8 cellular contexts compared by ENCODE assay signal in the genomic region with DNA sequence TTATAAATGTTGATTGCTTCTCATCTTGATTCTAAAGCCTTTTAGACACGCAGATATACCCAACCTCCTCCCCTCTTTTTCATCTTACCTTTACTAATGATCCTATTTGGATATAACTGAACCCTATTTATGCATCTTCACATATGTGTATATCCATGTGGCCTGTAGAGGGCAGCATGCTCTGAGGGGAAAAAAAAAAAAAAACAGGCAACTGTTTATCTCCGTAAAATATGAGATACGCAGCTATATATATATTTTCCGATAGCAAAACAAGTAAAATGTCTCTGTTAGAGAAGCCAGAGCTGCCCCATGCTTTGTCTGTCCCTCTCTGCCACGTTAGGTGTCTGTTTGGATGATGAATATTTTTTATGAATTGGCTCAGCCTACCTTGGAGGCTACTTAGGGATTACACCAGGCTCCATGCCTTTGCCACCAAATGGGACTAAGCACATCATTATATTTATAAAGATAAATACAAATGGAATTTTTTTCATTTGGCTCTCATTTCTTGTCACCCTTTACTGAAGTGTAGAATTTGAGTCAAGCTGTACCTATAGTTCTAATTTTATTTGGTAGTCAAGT.
DNase-seq lines count a peak whose midpoint lies in the region; ATAC-seq, FAIRE-seq and TF ChIP-seq lines count a peak whose summit lies in the region.

No MANE protein-coding gene starts in this region.

- TF ChIP-seq EP300 in HepG2 (IDR thresholded peaks at IDR 0.05; ENCODE audit: low read depth in 2 of 2, low read length in 2 of 2) (no peak), HepG2 (CRISPR knock-in tag; IDR thresholded peaks at IDR 0.05; ENCODE audit: borderline replicate concordance) (no peak)

- CTCF ChIA-PET in mammary epithelial cell (lab: Charles Lee; ENCODE audit: low non-redundant PET) (interaction anchor here (0.6 to 0.7 kb wide), 2 partner anchors 559 to 719 kb away, joined by 4 read pairs; no protein-coding TSS in a partner anchor), HepG2 (lab: Yijun Ruan, JAX; ENCODE audit: low intra/inter-chr PET ratio, low total read pairs) (interaction anchor here (1.2 to 2.0 kb wide), 4 partner anchors 547 to 791 kb away, joined by 5 to 11 read pairs (median 6); a partner anchor contains a TSS)

- H3K4me3 ChIP-seq in mammary epithelial cell (replicated peaks in 1 of 3; ENCODE audit: insufficient read depth in 1 of 3, low read depth in 2 of 3, low read length in 3 of 3): peak overlapping the region; percentile 28 to 42 (median 31)
- no peak overlapping the region for H3K4me3 ChIP-seq in HepG2 (replicated peaks in 1 of 3; ENCODE audit: insufficient read depth in 1 of 3, low read depth in 2 of 3, low read length in 3 of 3)
- H3K4me3 ChIP-seq in urinary bladder (ENCODE audit: low read depth, low read length): peak overlapping the region; percentile 18

- no peaks in the 10 kb centered on the region for H3K27me3 ChIP-seq in mammary epithelial cell (ENCODE audit: insufficient read depth, low read length)
- no peaks in the 10 kb centered on the region for H3K27me3 ChIP-seq in HepG2 (ENCODE audit: control insufficient read depth in 1 of 2, insufficient read depth in 2 of 2, low read length in 2 of 2)

- in situ Hi-C loops in mammary epithelial cell (cut with MboI; ENCODE audit: low sequenced_read_pairs in 2 of 2) (loop anchor here (10.0 to 25.0 kb wide), 5 partner anchors 175 to 698 kb away; a partner anchor contains a TSS), HepG2 (cut with HindIII; ENCODE audit: extremely low pct_ligation_motif_present, low pct_unique_long_range_greater_than_20kb) (loop anchor here (5.0 to 25.0 kb wide), 2 partner anchors 548 to 698 kb away; no protein-coding TSS in a partner anchor)

- H3K36me3 ChIP-seq in mammary epithelial cell (ENCODE audit: insufficient read depth, low read length): no peaks in the 10 kb centered on the region
- no peaks in the 10 kb centered on the region for H3K36me3 ChIP-seq in HepG2 (replicated peaks in 1 of 2; ENCODE audit: control insufficient read depth in 1 of 2, insufficient read depth in 2 of 2, low read length in 2 of 2)
- no peaks in the 10 kb centered on the region for H3K36me3 ChIP-seq in urinary bladder (ENCODE audit: insufficient read depth)

- no peak for TF ChIP-seq RAD21 in HepG2 (CRISPR knock-in tag; IDR thresholded peaks at IDR 0.05)

- H4K20me1 ChIP-seq in mammary epithelial cell (ENCODE audit: insufficient read depth, low read length): no peaks in the 10 kb centered on the region
- H4K20me1 ChIP-seq in HepG2 (ENCODE audit: insufficient read depth, low read length): no peaks in the 10 kb centered on the region

- FAIRE-seq in HepG2 (lab: Jason Lieb, UNC): no peak

- dilution Hi-C loops in mammary epithelial cell (cut with HindIII; ENCODE audit: low sequenced_read_pairs): no loop called here

- peak overlapping the region; percentile 60 for H2AFZ ChIP-seq in mammary epithelial cell (ENCODE audit: low read depth, low read length)
- no peak overlapping the region for H2AFZ ChIP-seq in HepG2 (ENCODE audit: low read length)

- no TSS peak for BruUV-seq in mammary epithelial cell (replicated peaks; lab: Mats Ljungman, UMichigan)
- BruUV-seq in HepG2 (replicated peaks; lab: Mats Ljungman, UMichigan): no TSS peak

- H3K9me3 ChIP-seq in mammary epithelial cell (replicated peaks; ENCODE audit: insufficient read depth, low read length) (no peaks in the 10 kb centered on the region), HepG2 (ENCODE audit: low read length) (no peaks in the 10 kb centered on the region)

- 7% methylated on average over 5 of the region's 5 CpGs for WGBS in mammary epithelial cell (ENCODE audit: low coverage, missing lambda C conversion rate)
- WGBS in HepG2 (ENCODE audit: low lambda C conversion rate): 0% methylated on average over 5 of the region's 5 CpGs
- WGBS in urinary bladder: 6% methylated on average over 5 of the region's 5 CpGs

- DNase-seq in AG09319 (ENCODE audit: extremely low read depth, low read depth): no peak
- DNase-seq in NCI-H748 (lab: John Stamatoyannopoulos, UW; ENCODE audit: unreplicated experiment): peak; percentile 69
- peak; percentile 21 for DNase-seq in mammary epithelial cell
- peak; percentile 16 for DNase-seq in HepG2 (ENCODE audit: low spot score)
- DNase-seq in HPDE6-E6E7 (ENCODE audit: extremely low spot score): no peak

- ATAC-seq in GM18505 (IDR thresholded peaks at IDR 0.05; ENCODE audit: unreplicated experiment) (peak; percentile 56), HG03175 (IDR thresholded peaks at IDR 0.05; ENCODE audit: unreplicated experiment) (peak; percentile 81), HepG2 (peak; percentile 69)

- TF ChIP-seq CTCF in AG09319 (IDR thresholded peaks at IDR 0.05; ENCODE audit: low read depth, low read length) (peak; percentile 71), mammary epithelial cell (conservative IDR thresholded peaks at IDR 0.05 in 1 of 2, IDR thresholded peaks at IDR 0.05 in 1 of 2; ENCODE audit: extremely low read depth in 1 of 2, insufficient read depth in 1 of 2, low read depth in 1 of 2, low read length in 2 of 2) (peak; percentile 67 to 83), HepG2 (CRISPR knock-in tag; IDR thresholded peaks at IDR 0.05) (peak; percentile 59)

- intact Hi-C loops in mammary epithelial cell (cut with micrococcal nuclease): loop anchor here (1.0 kb wide), 2 partner anchors 175 to 547 kb away; a partner anchor contains a TSS
- intact Hi-C loops in HepG2 (cut with micrococcal nuclease; ENCODE audit: unreplicated experiment): loop anchor here (1.0 to 10.0 kb wide), 5 partner anchors 195 to 795 kb away; a partner anchor contains a TSS

- H3K9ac ChIP-seq in mammary epithelial cell (ENCODE audit: insufficient read depth, low read length) (no peak overlapping the region), HepG2 (ENCODE audit: insufficient read depth, low read depth, low read length) (no peak overlapping the region)

- peak overlapping the region; percentile 85 for H3K4me2 ChIP-seq in mammary epithelial cell (ENCODE audit: insufficient read depth, low read depth, low read length)
- H3K4me2 ChIP-seq in HepG2 (ENCODE audit: low read depth, low read length): 0 out of 2 replicates have a peak overlapping the region, but pooled peaks have one; percentile 29

- peak overlapping the region; percentile 16 for H3K27ac ChIP-seq in mammary epithelial cell (ENCODE audit: insufficient read depth, low read depth, low read length)
- H3K27ac ChIP-seq in HepG2 (ENCODE audit: extremely low read length, insufficient read depth, low read length): no peak overlapping the region
- H3K27ac ChIP-seq in urinary bladder (ENCODE audit: low read depth): no peak overlapping the region

- POLR2A ChIA-PET in HepG2 (lab: Yijun Ruan, JAX): no interaction called here

- H3K79me2 ChIP-seq in mammary epithelial cell (ENCODE audit: insufficient read depth, low read length) (no peaks in the 10 kb centered on the region), HepG2 (ENCODE audit: insufficient read depth, low read length) (no peaks in the 10 kb centered on the region)

- TF ChIP-seq POLR2A in GM18505 (IDR thresholded peaks at IDR 0.05; ENCODE audit: borderline replicate concordance, extremely low read depth, insufficient read depth, insufficient read length) (no peak), HepG2 (IDR thresholded peaks at IDR 0.05; ENCODE audit: insufficient read depth in 1 of 2, low read depth in 2 of 2, low read length in 2 of 2) (no peak)

- H3K4me1 ChIP-seq in mammary epithelial cell (ENCODE audit: insufficient read depth, low read length) (no peaks in the 10 kb centered on the region), HepG2 (ENCODE audit: insufficient read depth, low read length) (no peaks in the 10 kb centered on the region), urinary bladder (ENCODE audit: insufficient read depth) (no peaks in the 10 kb centered on the region)

TF ChIP-seq in HepG2, 621 proteins besides CTCF, POLR2A, EP300 and RAD21:
- TF ChIP-seq SMC3 (IDR thresholded peaks at IDR 0.05; ENCODE audit: low read length) (peak; percentile 28), STAG1 (CRISPR knock-in tag; IDR thresholded peaks at IDR 0.05) (peak; percentile 54; the same call in 1 of the 2 replicates), ADNP (CRISPR knock-in tag; IDR thresholded peaks at IDR 0.05) (no peak)
- TF ChIP-seq, protein P1, sequence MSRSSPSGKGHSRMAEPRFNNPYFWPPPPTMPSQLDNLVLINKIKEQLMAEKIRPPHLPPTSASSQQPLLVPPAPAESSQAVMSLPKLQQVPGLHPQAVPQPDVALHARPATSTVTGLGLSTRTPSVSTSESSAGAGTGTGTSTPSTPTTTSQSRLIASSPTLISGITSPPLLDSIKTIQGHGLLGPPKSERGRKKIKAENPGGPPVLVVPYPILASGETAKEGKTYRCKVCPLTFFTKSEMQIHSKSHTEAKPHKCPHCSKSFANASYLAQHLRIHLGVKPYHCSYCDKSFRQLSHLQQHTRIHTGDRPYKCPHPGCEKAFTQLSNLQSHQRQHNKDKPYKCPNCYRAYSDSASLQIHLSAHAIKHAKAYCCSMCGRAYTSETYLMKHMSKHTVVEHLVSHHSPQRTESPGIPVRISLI (CRISPR knock-in tag; IDR thresholded peaks at IDR 0.05; ENCODE audit: borderline replicate concordance): peak; percentile 90

Comparison
In these comparisons a context has a peak if more than half of its experiments do, and no peak if none do; other contexts are left out.
1. DNase-seq: peak in NCI-H748 (single experiment), mammary epithelial cell (single experiment) and HepG2 (single experiment); none in AG09319 (single experiment) and HPDE6-E6E7 (single experiment).
2. H3K4me3 ChIP-seq: peak in mammary epithelial cell (3 of 3) and urinary bladder (single experiment); none in HepG2 (0 of 3).
3. Peak in every context shown above with its lines, with median percentiles within 50 percentile points of each other: CTCF ChIP-seq and ATAC-seq.